ENCODE assay signal across 9 cellular contexts in genomic region chr1:158821723-158822122, GRCh38. TPM values are rescaled to one million over a fixed set of nuclear protein-coding genes. Genes with fewer than 3 reads are reported as not detected.
"Had no signal": no experiment of that assay in that cellular context is flagged by ENCODE, and none has a peak within 500 bp of the region (broad histone marks: within the 10 kb centered on the region; RNA-seq: fewer than 3 reads in every experiment).

No MANE protein-coding gene starts in this region.

- H3K9ac ChIP-seq: KMS-11 had no signal

- H3K4me3 Mint-ChIP-seq: IgD-negative memory B cell had no signal

- H3K27ac ChIP-seq: HL-60, KMS-11 had no signal

- H3K27ac Mint-ChIP-seq: IgD-negative memory B cell had no signal

- H3K4me2 ChIP-seq: KMS-11 had no signal

- FAIRE-seq: HTR-8/SVneo had no signal

- DNase-seq: IMR-90, KBM-7, KG1 had no signal

RNA-seq across cellular contexts. Expression of gene MNDA, which starts 9.4 kb away (rescaled TPM):
- total RNA-seq: HT-29, HT1080, IMR-90 had no signal
- polyA plus RNA-seq: IMR-90 had no signal

RNA-seq across cellular contexts. Expression of gene OR6N2, which starts 40.7 kb away (rescaled TPM):
- total RNA-seq: HT-29, HT1080, IMR-90 had no signal
- polyA plus RNA-seq: IgD-negative memory B cell, IMR-90 had no signal

RNA-seq across cellular contexts. Expression of gene OR6N1, which starts 49.7 kb away (rescaled TPM):
- total RNA-seq: HT-29, HT1080, IMR-90 had no signal
- polyA plus RNA-seq: IgD-negative memory B cell, IMR-90 had no signal
